8 cellular contexts compared by ENCODE assay signal in genomic region chr11:3421608-3422379, GRCh38. TPM values are rescaled to one million over a fixed set of nuclear protein-coding genes. Genes with fewer than 3 reads are reported as not detected.
DNase-seq lines count a peak whose midpoint lies in the region; ATAC-seq and TF ChIP-seq lines count a peak whose summit lies in the region.
"Not testable (repeated sequence)": the region's sequence is repeated elsewhere in the genome, so short reads cannot be mapped to it uniquely, and the experiment has no call there.

No MANE protein-coding gene starts in this region.

- H3K27ac ChIP-seq in DND-41 (ENCODE audit: low read length) = peak overlapping the region; percentile 49; the same call in 1 of the 2 replicates
- not testable (repeated sequence) for H3K27ac ChIP-seq in HUES6 (ENCODE audit: low read depth, low read length); trophoblast cell (ENCODE audit: low read depth, low read length)
- H3K27ac ChIP-seq in thymus (ENCODE audit: low read depth) = peak overlapping the region; percentile 18

- not testable (repeated sequence) for H3K4me1 Mint-ChIP-seq in activated T-helper 1 cell treated with anti-CD3 and anti-CD28 coated beads, Interleukin-12 subunit alpha, Interleukin-12 subunit beta, Interleukin-2, Interleukin-4 antibody, amounts not matched to agents 30 ng/mL and 10 ng/mL and 1 ng/mL, durations not matched to agents 14 hours and 24 hours and 36 hours (ENCODE audit: low read depth)

- H3K18ac ChIP-seq in trophoblast cell (ENCODE audit: low read length) = not testable (repeated sequence)

- WGBS in trophoblast cell (ENCODE audit: extremely low coverage, insufficient coverage, insufficient read length) = no CpG with 5 or more reads among the region's 42 CpGs
- WGBS in thymus = 7% methylated on average over 41 of the region's 42 CpGs

- H3K36me3 ChIP-seq in DND-41 (ENCODE audit: insufficient read depth, low read length); HUES6 (ENCODE audit: control insufficient read depth, insufficient read depth, low read length); kidney epithelial cell (ENCODE audit: control insufficient read depth, insufficient read depth, low read length); trophoblast cell (ENCODE audit: control insufficient read depth in 1 of 2, insufficient read depth in 2 of 2, low read length in 2 of 2); thymus (ENCODE audit: control insufficient read depth, insufficient read depth): not testable (repeated sequence)

- not testable (repeated sequence) for H2BK5ac ChIP-seq in trophoblast cell (ENCODE audit: low read depth, low read length, poor library complexity)

- H3K4me3 ChIP-seq in DND-41 (ENCODE audit: low read depth in 1 of 2, low read length in 2 of 2) = peak overlapping the region; percentile 16 to 65; a peak in 3 of 4 replicates
- H3K4me3 ChIP-seq in HUES6 (ENCODE audit: low read depth, low read length) = peak overlapping the region; percentile 68
- peak overlapping the region; percentile 57 for H3K4me3 ChIP-seq in kidney epithelial cell (ENCODE audit: low read depth, low read length)
- peak overlapping the region; percentile 70 for H3K4me3 ChIP-seq in trophoblast cell (ENCODE audit: low read depth, low read length)
- peak overlapping the region; percentile 61 for H3K4me3 ChIP-seq in thymus (ENCODE audit: low read length)

- H2AFZ ChIP-seq in DND-41 (ENCODE audit: low read depth, low read length) (peak overlapping the region; percentile 94), trophoblast cell (ENCODE audit: insufficient read depth, low read length, poor library complexity) (peak overlapping the region; percentile 68)

- not testable (repeated sequence) for H4K91ac ChIP-seq in trophoblast cell (ENCODE audit: low read depth, low read length)

- H3K9ac ChIP-seq in DND-41 (ENCODE audit: low read depth, low read length) (peak overlapping the region; percentile 58), HUES6 (ENCODE audit: low read length) (peak overlapping the region; percentile 83)
- not testable (repeated sequence) for H3K9ac ChIP-seq in trophoblast cell (ENCODE audit: low read length)

- peaks cover 15% of the 10 kb centered on the region for H3K4me1 ChIP-seq in DND-41 (ENCODE audit: insufficient read depth, low read length)
- H3K4me1 ChIP-seq in HUES6 (ENCODE audit: control insufficient read depth, insufficient read depth, low read length); trophoblast cell (ENCODE audit: control insufficient read depth in 1 of 2, insufficient read depth in 2 of 2, low read length in 2 of 2); thymus (ENCODE audit: control insufficient read depth, insufficient read depth, low read length): not testable (repeated sequence)

- ATAC-seq in DND-41 (ENCODE audit: insufficient read depth, low read depth) = not testable (repeated sequence)

- H3K9me3 ChIP-seq in DND-41 (ENCODE audit: insufficient read depth, low read length, severe bottlenecking); HUES6 (ENCODE audit: control insufficient read depth, insufficient read depth, low read depth, low read length); trophoblast cell (ENCODE audit: insufficient read depth, low read depth, low read length); thymus (ENCODE audit: control insufficient read depth): not testable (repeated sequence)

- H3K36me3 Mint-ChIP-seq in activated T-helper 1 cell treated with anti-CD3 and anti-CD28 coated beads, Interleukin-12 subunit alpha, Interleukin-12 subunit beta, Interleukin-2, Interleukin-4 antibody, amounts not matched to agents 30 ng/mL and 10 ng/mL and 1 ng/mL, durations not matched to agents 14 hours and 24 hours and 36 hours (ENCODE audit: low read depth) = not testable (repeated sequence)

- H2BK12ac ChIP-seq in trophoblast cell (ENCODE audit: low read length) = not testable (repeated sequence)

- H3K4ac ChIP-seq in trophoblast cell (ENCODE audit: low read depth, low read length) = not testable (repeated sequence)

- H3K79me1 ChIP-seq in trophoblast cell (ENCODE audit: low read length) = not testable (repeated sequence)

- H3K27ac Mint-ChIP-seq in activated T-helper 1 cell treated with anti-CD3 and anti-CD28 coated beads, Interleukin-12 subunit alpha, Interleukin-12 subunit beta, Interleukin-2, Interleukin-4 antibody, amounts not matched to agents 30 ng/mL and 10 ng/mL and 1 ng/mL, durations not matched to agents 14 hours and 24 hours and 36 hours = peak overlapping the region; percentile 45

- H3K4me3 Mint-ChIP-seq in activated T-helper 1 cell treated with anti-CD3 and anti-CD28 coated beads, Interleukin-12 subunit alpha, Interleukin-12 subunit beta, Interleukin-2, Interleukin-4 antibody, amounts not matched to agents 30 ng/mL and 10 ng/mL and 1 ng/mL, durations not matched to agents 14 hours and 24 hours and 36 hours = peak overlapping the region; percentile 87

- H4K20me1 ChIP-seq in DND-41 (ENCODE audit: insufficient read depth, low read length) = not testable (repeated sequence)

- not testable (repeated sequence) for H3K27me3 ChIP-seq in DND-41 (ENCODE audit: insufficient read depth, low read length, poor library complexity); HUES6 (ENCODE audit: control insufficient read depth, insufficient read depth, low read length); kidney epithelial cell (ENCODE audit: control insufficient read depth, insufficient read depth, low read length); trophoblast cell (ENCODE audit: insufficient read depth, low read length); thymus (ENCODE audit: control insufficient read depth, insufficient read depth)

- not testable (repeated sequence) for TF ChIP-seq CTCF in DND-41 (IDR thresholded peaks at IDR 0.05; ENCODE audit: borderline replicate concordance, extremely low read depth, low read length, poor library complexity, severe bottlenecking); kidney epithelial cell (IDR thresholded peaks at IDR 0.05; ENCODE audit: insufficient read depth, low read length, poor library complexity, severe bottlenecking)

- not testable (repeated sequence) for H3K9me3 Mint-ChIP-seq in activated T-helper 1 cell treated with anti-CD3 and anti-CD28 coated beads, Interleukin-12 subunit alpha, Interleukin-12 subunit beta, Interleukin-2, Interleukin-4 antibody, amounts not matched to agents 30 ng/mL and 10 ng/mL and 1 ng/mL, durations not matched to agents 14 hours and 24 hours and 36 hours

- H3K27me3 Mint-ChIP-seq in activated T-helper 1 cell treated with anti-CD3 and anti-CD28 coated beads, Interleukin-12 subunit alpha, Interleukin-12 subunit beta, Interleukin-2, Interleukin-4 antibody, amounts not matched to agents 30 ng/mL and 10 ng/mL and 1 ng/mL, durations not matched to agents 14 hours and 24 hours and 36 hours (ENCODE audit: insufficient read depth) = peaks cover 17% of the 10 kb centered on the region

- H4K12ac ChIP-seq in trophoblast cell (ENCODE audit: low read depth, low read length) = not testable (repeated sequence)

- not testable (repeated sequence) for H2AK5ac ChIP-seq in trophoblast cell (ENCODE audit: low read length)

- DNase-seq in DND-41 (peak; percentile 50), RPMI7951 (ENCODE audit: low read depth) (peak; percentile 8), trophoblast cell (peak in 1 of 2 donors; percentile 13)
- DNase-seq in activated T-helper 1 cell treated with anti-CD3 and anti-CD28 coated beads, Interleukin-12 subunit alpha, Interleukin-12 subunit beta, Interleukin-2, Interleukin-4 antibody, amounts not matched to agents 30 ng/mL and 10 ng/mL and 1 ng/mL, durations not matched to agents 14 hours and 24 hours and 36 hours (ENCODE audit: low spot score); kidney epithelial cell (ENCODE audit: low read depth): not testable (repeated sequence)
- peak; percentile 8 for DNase-seq in effector CD4-positive, alpha-beta T cell

- H4K8ac ChIP-seq in trophoblast cell (ENCODE audit: low read depth, low read length) = peak overlapping the region; percentile 68

- H3K23ac ChIP-seq in trophoblast cell (ENCODE audit: low read length) = not testable (repeated sequence)

- not testable (repeated sequence) for H3K79me2 ChIP-seq in DND-41 (ENCODE audit: insufficient read depth, low read length); trophoblast cell (ENCODE audit: control insufficient read depth, insufficient read depth, low read length, poor library complexity)

- intact Hi-C loops in activated T-helper 1 cell treated with anti-CD3 and anti-CD28 coated beads, Interleukin-12 subunit alpha, Interleukin-12 subunit beta, Interleukin-2, Interleukin-4 antibody, amounts not matched to agents 30 ng/mL and 10 ng/mL and 1 ng/mL, durations not matched to agents 14 hours and 24 hours and 36 hours (cut with micrococcal nuclease) = loop anchor here (1.0 kb wide), 3 partner anchors 42 to 1021 kb away; partner anchors contain the start of genes TSSC4 and ZNF195

- H3K14ac ChIP-seq in trophoblast cell (ENCODE audit: low read length) = not testable (repeated sequence)

- H3K4me2 ChIP-seq in DND-41 (ENCODE audit: insufficient read depth, low read length) (peak overlapping the region; percentile 90), trophoblast cell (ENCODE audit: low read length) (peak overlapping the region; percentile 68)

- not testable (repeated sequence) for H2BK120ac ChIP-seq in trophoblast cell (ENCODE audit: insufficient read depth, low read length, poor library complexity)

RNA-seq across cellular contexts. Expression of gene ZNF195, which starts 42.8 kb away (rescaled TPM):
- 14.5 and 18.4 TPM in 2 replicates for total RNA-seq in RPMI7951 (2014; rRNA removed; shearing (Covaris generic))
- 41.2 and 42.8 TPM in 2 replicates for total RNA-seq in activated T-helper 1 cell treated with anti-CD3 and anti-CD28 coated beads, Interleukin-12 subunit alpha, Interleukin-12 subunit beta, Interleukin-2, Interleukin-4 antibody, amounts not matched to agents 30 ng/mL and 10 ng/mL and 1 ng/mL, durations not matched to agents 14 hours and 24 hours and 36 hours
- total RNA-seq in kidney epithelial cell = 53.5 and 72.5 TPM in 2 replicates
- polyA plus RNA-seq in trophoblast cell (2013) = 22.0 and 22.4 TPM in 2 replicates
- polyA plus RNA-seq in thymus = 31.1 TPM
